Comparison of ENCODE assay signal across 12 cellular contexts in the genomic region with DNA sequence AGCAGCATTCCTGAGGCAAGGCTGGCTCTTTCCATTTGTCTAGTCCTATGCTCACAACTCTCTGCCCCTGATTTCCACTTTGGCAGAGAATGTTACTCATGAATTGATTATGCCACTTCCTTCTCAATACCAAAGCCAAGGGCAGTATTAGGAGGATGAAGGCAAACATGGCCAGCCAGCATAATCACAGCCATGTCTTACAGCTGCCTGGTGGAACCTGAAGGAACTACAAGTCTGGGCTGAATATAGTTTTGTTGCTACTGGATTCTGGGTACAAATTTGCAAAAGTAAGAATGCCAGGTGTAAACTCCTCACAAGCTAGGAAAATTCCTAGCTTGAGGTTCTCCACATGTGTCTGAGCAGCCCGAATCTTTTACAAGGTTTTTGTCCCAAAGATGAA. TPM values are rescaled to one million over a fixed set of nuclear protein-coding genes. Genes with fewer than 3 reads are reported as not detected.
A peak's percentile ranks its signal among the peaks of the same experiment; 100 is the strongest.
DNase-seq lines count a peak whose midpoint lies in the region; ATAC-seq and TF ChIP-seq lines count a peak whose summit lies in the region.
"Had no signal": no experiment of that assay in that cellular context is flagged by ENCODE, and none has a peak within 500 bp of the region (broad histone marks: within the 10 kb centered on the region; RNA-seq: fewer than 3 reads in every experiment).

No MANE protein-coding gene starts in this region.

- H3K36me3 ChIP-seq in A673 (ENCODE audit: insufficient read depth, low read length, poor library complexity, severe bottlenecking) (peaks cover 4% of the 10 kb centered on the region), Peyer's patch (peaks cover 0 to 5% (median 0%) of the 10 kb centered on the region in 3 donors)

- intact Hi-C loops in A673 (cut with micrococcal nuclease; ENCODE audit: unreplicated experiment), result no loop called here

- H3K4me1 Mint-ChIP-seq in immature natural killer cell, result peaks cover 24 to 37% of the 10 kb centered on the region in 2 donors

- no peaks in the 10 kb centered on the region for H3K9me3 ChIP-seq in A673 (ENCODE audit: low read depth, low read length, poor library complexity, severe bottlenecking)
- no peaks in the 10 kb centered on the region for H3K9me3 ChIP-seq in Peyer's patch

- no peak overlapping the region for H3K4me3 ChIP-seq in A673 (ENCODE audit: low read depth, low read length, poor library complexity, severe bottlenecking)
- H3K4me3 ChIP-seq in GM12864 (ENCODE audit: low read depth, low read length), result no peak overlapping the region
- H3K4me3 ChIP-seq in Peyer's patch, result no peak overlapping the region
- no peak overlapping the region for H3K4me3 ChIP-seq in fibroblast of pulmonary artery (replicated peaks; ENCODE audit: low read depth, low read length)

- TF ChIP-seq CTCF in A673 (conservative IDR thresholded peaks at IDR 0.05; ENCODE audit: low read depth, low read length), result peak; percentile 40
- peak; percentile 50 for TF ChIP-seq CTCF in GM12864 (IDR thresholded peaks at IDR 0.05; ENCODE audit: low read depth, low read length, missing control alignments)
- TF ChIP-seq CTCF in Peyer's patch (IDR thresholded peaks at IDR 0.05), result peak in 5 of 6 experiments; percentile 5 to 45 (median 29)
- peak; percentile 41 for TF ChIP-seq CTCF in fibroblast of pulmonary artery (IDR thresholded peaks at IDR 0.05; ENCODE audit: low read length, missing control alignments)

- TF ChIP-seq POLR2A in Peyer's patch (IDR thresholded peaks at IDR 0.05), result no peak

- DNase-seq in A673 (ENCODE audit: low spot score) (peak; percentile 25), GM12864 (ENCODE audit: low read depth) (no peak), Peyer's patch (no peak), fibroblast of pulmonary artery (ENCODE audit: low read depth) (no peak), immature natural killer cell (no peak), occipital lobe (lab: John Stamatoyannopoulos, UW) (no peak), NCI-H187 (lab: John Stamatoyannopoulos, UW) (no peak)
- DNase-seq: activated naive CD4-positive, alpha-beta T cell treated with anti-CD3 and anti-CD28 coated beads, Interleukin-2, amount 10 ng/mL, durations not matched to agents 7 days and 5 days; EL; NCI-H1930; stimulated activated CD4-positive, alpha-beta T cell treated with anti-CD3 and anti-CD28 coated beads, Interleukin-1b, Interleukin-23, amount 100 ng/mL, for 48 hours had no signal

- ATAC-seq in GM18520 (IDR thresholded peaks at IDR 0.05; ENCODE audit: unreplicated experiment), result no peak

- peaks cover 0 to 8% (median 4%) of the 10 kb centered on the region in 3 donors for H3K36me3 Mint-ChIP-seq in immature natural killer cell

- peak overlapping the region in 3 of 6 donors; percentile 4 to 28 (median 14) for H3K27ac Mint-ChIP-seq in immature natural killer cell

- no peak overlapping the region for H3K4me3 Mint-ChIP-seq in immature natural killer cell
- H3K4me3 Mint-ChIP-seq: activated naive CD4-positive, alpha-beta T cell treated with anti-CD3 and anti-CD28 coated beads, Interleukin-2, amount 10 ng/mL, durations not matched to agents 7 days and 5 days had no signal

- H3K4me1 ChIP-seq in A673 (ENCODE audit: insufficient read depth, low read length, poor library complexity, severe bottlenecking) (no peaks in the 10 kb centered on the region), Peyer's patch (peaks cover 0 to 7% (median 0%) of the 10 kb centered on the region in 4 donors)

- no peaks in the 10 kb centered on the region for H3K27me3 ChIP-seq in A673 (replicated peaks; ENCODE audit: insufficient read depth, low read depth, low read length, poor library complexity)
- H3K27me3 ChIP-seq in Peyer's patch, result no peaks in the 10 kb centered on the region

- CTCF ChIA-PET in A673 (lab: Charles Lee), result no interaction called here

- H3K27me3 Mint-ChIP-seq in immature natural killer cell (ENCODE audit: low read depth in 3 of 3), result peaks cover 2 to 7% (median 2%) of the 10 kb centered on the region in 3 donors
- H3K27me3 Mint-ChIP-seq: activated naive CD4-positive, alpha-beta T cell treated with anti-CD3 and anti-CD28 coated beads, Interleukin-2, amount 10 ng/mL, durations not matched to agents 7 days and 5 days had no signal

- H3K27ac ChIP-seq in A673 (ENCODE audit: low read depth, low read length, poor library complexity, severe bottlenecking), result no peak overlapping the region
- H3K27ac ChIP-seq in Peyer's patch, result no peak overlapping the region

- no peaks in the 10 kb centered on the region for H3K9me3 Mint-ChIP-seq in immature natural killer cell
- H3K9me3 Mint-ChIP-seq: activated naive CD4-positive, alpha-beta T cell treated with anti-CD3 and anti-CD28 coated beads, Interleukin-2, amount 10 ng/mL, durations not matched to agents 7 days and 5 days had no signal

- POLR2A ChIA-PET in A673 (lab: Charles Lee; ENCODE audit: low non-redundant PET), result no interaction called here

- no TSS peak for BruUV-seq in A673 (replicated peaks; lab: Mats Ljungman, UMichigan)

RNA-seq across cellular contexts. Expression of a gene that starts 4.2 kb away (rescaled TPM):
- total RNA-seq in A673 (2021) (18.7 and 22.0 TPM in 2 replicates), Peyer's patch (10 to 100 TPM; 23.6 to 84.2 (median 39.2) TPM), occipital lobe (11.7 TPM)
- polyA plus RNA-seq in immature natural killer cell, result 10 to 100 TPM; 22.0 to 22.7 (median 22.1) TPM
